Comparison of ENCODE assay signal across 1 cellular context in genomic region chr1:30166194-30166593, GRCh38.
TF ChIP-seq lines count a peak whose summit lies in the region.

No MANE protein-coding gene starts in this region.

TF ChIP-seq in H1, 55 proteins besides CTCF, POLR2A, EP300 and RAD21 (continued from another document):
- TF ChIP-seq CHD7 (IDR thresholded peaks at IDR 0.05; ENCODE audit: insufficient replicate concordance, low read length) (no peak), ATF2 (IDR thresholded peaks at IDR 0.05; ENCODE audit: low read length) (no peak), CBX5 (IDR thresholded peaks at IDR 0.05; ENCODE audit: low read depth, low read length) (no peak), HDAC6 (IDR thresholded peaks at IDR 0.05; ENCODE audit: low read depth, low read length) (no peak), SP2 (IDR thresholded peaks at IDR 0.05; ENCODE audit: low read length) (no peak), RNF2 (IDR thresholded peaks at IDR 0.05; ENCODE audit: borderline replicate concordance, low read depth, low read length, missing control alignments, poor library complexity, severe bottlenecking) (no peak), SAP30 (IDR thresholded peaks at IDR 0.05; ENCODE audit: insufficient read depth, insufficient replicate concordance, low read length) (no peak)
